ENCODE assay signal across 15 cellular contexts in genomic region chr11:122646549-122647340, GRCh38. TPM values are rescaled to one million over a fixed set of nuclear protein-coding genes. Genes with fewer than 3 reads are reported as not detected.
DNase-seq lines count a peak whose midpoint lies in the region; ATAC-seq and TF ChIP-seq lines count a peak whose summit lies in the region.
"Had no signal": no experiment of that assay in that cellular context is flagged by ENCODE, and none has a peak within 500 bp of the region (broad histone marks: within the 10 kb centered on the region; RNA-seq: fewer than 3 reads in every experiment).

No MANE protein-coding gene starts in this region.

- H3K36me3 ChIP-seq in breast epithelium (no peaks in the 10 kb centered on the region), left ventricle myocardium inferior (no peaks in the 10 kb centered on the region)
- H3K36me3 ChIP-seq: tibial artery had no signal

- H3K4me1 ChIP-seq in breast epithelium (no peaks in the 10 kb centered on the region), left ventricle myocardium inferior (no peaks in the 10 kb centered on the region)

- TF ChIP-seq CTCF in MCF 10A (IDR thresholded peaks at IDR 0.05; ENCODE audit: unreplicated experiment) (no peak), breast epithelium (IDR thresholded peaks at IDR 0.05) (no peak), foreskin fibroblast (IDR thresholded peaks at IDR 0.05; ENCODE audit: low read depth, low read length) (no peak), left ventricle myocardium inferior (IDR thresholded peaks at IDR 0.05; ENCODE audit: borderline replicate concordance) (no peak)

- no peaks in the 10 kb centered on the region for H3K27me3 Mint-ChIP-seq in MCF 10A (ENCODE audit: insufficient read depth, unreplicated experiment)
- H3K27me3 Mint-ChIP-seq: central memory CD8-positive, alpha-beta T cell had no signal

- H3K4me3 ChIP-seq in breast epithelium (no peak overlapping the region), foreskin fibroblast (ENCODE audit: low read depth in 1 of 2, low read length in 2 of 2) (no peak overlapping the region), left ventricle myocardium inferior (no peak overlapping the region)
- H3K4me3 ChIP-seq: tibial artery had no signal

- no peak for TF ChIP-seq POLR2A in breast epithelium (IDR thresholded peaks at IDR 0.05)

- no peaks in the 10 kb centered on the region for H3K36me3 Mint-ChIP-seq in MCF 10A (ENCODE audit: insufficient read depth, unreplicated experiment)
- H3K36me3 Mint-ChIP-seq: natural killer cell treated with Interleukin-12 subunit alpha and Interleukin-12 subunit beta and Interleukin-15 and Interleukin-18, amount 100 ng/mL, for 72 hours had no signal

- CTCF ChIA-PET in MCF 10A (lab: Yijun Ruan, JAX), result interaction anchor here (0.6 to 1.6 kb wide), 10 partner anchors 9 to 217 kb away, joined by 3 to 6 read pairs (median 4); partner anchors contain the start of gene UBASH3B

- POLR2A ChIA-PET in MCF 10A (lab: Yijun Ruan, JAX), result interaction anchor here (1.1 to 1.7 kb wide), 2 partner anchors 9 to 22 kb away, joined by 5 read pairs; partner anchors contain the start of gene UBASH3B

- no peak overlapping the region for H3K4me3 Mint-ChIP-seq in MCF 10A (ENCODE audit: unreplicated experiment)
- H3K4me3 Mint-ChIP-seq: activated CD4-positive, alpha-beta memory T cell treated with anti-CD3 and anti-CD28 coated beads, Interleukin-2, amount 10 ng/mL, durations not matched to agents 7 days and 5 days; central memory CD8-positive, alpha-beta T cell; natural killer cell treated with Interleukin-12 subunit alpha and Interleukin-12 subunit beta and Interleukin-15 and Interleukin-18, amount 100 ng/mL, for 72 hours had no signal

- H3K27me3 ChIP-seq in breast epithelium, result no peaks in the 10 kb centered on the region
- peaks cover 18% of the 10 kb centered on the region for H3K27me3 ChIP-seq in left ventricle myocardium inferior (ENCODE audit: low read depth)
- H3K27me3 ChIP-seq: tibial artery had no signal

- intact Hi-C loops in MCF 10A (cut with micrococcal nuclease) (no loop called here), breast epithelium (cut with DNase I; ENCODE audit: low total_unique reads) (loop anchor here (10.0 kb wide), 1 partner anchor 1008 kb away; the partner anchor contains the start of gene SCN3B), Right ventricle myocardium inferior (cut with DNase I) (no loop called here), left ventricle myocardium inferior (cut with micrococcal nuclease) (no loop called here)

- no peak overlapping the region for H3K27ac ChIP-seq in breast epithelium
- no peak overlapping the region for H3K27ac ChIP-seq in left ventricle myocardium inferior (replicated peaks)
- H3K27ac ChIP-seq: tibial artery had no signal

- H3K9me3 ChIP-seq in breast epithelium (no peaks in the 10 kb centered on the region), left ventricle myocardium inferior (replicated peaks) (no peaks in the 10 kb centered on the region)
- H3K9me3 ChIP-seq: tibial artery had no signal

- H3K4me1 Mint-ChIP-seq in MCF 10A (ENCODE audit: insufficient read depth, unreplicated experiment), result peaks cover 23% of the 10 kb centered on the region
- H3K4me1 Mint-ChIP-seq: central memory CD8-positive, alpha-beta T cell had no signal

- no TSS peak for BruUV-seq in MCF 10A (replicated peaks; lab: Mats Ljungman, UMichigan)

- DNase-seq in MCF 10A (ENCODE audit: unreplicated experiment), result peak; percentile 71
- no peak for DNase-seq in breast epithelium (ENCODE audit: low spot score in 2 of 2)
- DNase-seq in foreskin fibroblast, result peak; percentile 68 to 83
- DNase-seq in Right ventricle myocardium inferior (ENCODE audit: missing footprints), result no peak
- no peak for DNase-seq in left ventricle myocardium inferior
- no peak for DNase-seq in cerebellar cortex (ENCODE audit: low spot score)
- DNase-seq: activated CD4-positive, alpha-beta memory T cell treated with anti-CD3 and anti-CD28 coated beads, Interleukin-2, amount 10 ng/mL, durations not matched to agents 7 days and 5 days; activated effector memory CD4-positive, alpha-beta T cell treated with anti-CD3 and anti-CD28 coated beads, Interleukin-2, amount 50 U/mL, for 16 hours; RPMI8226; T1000; tibial artery had no signal

- peak overlapping the region; percentile 72 for H3K27ac Mint-ChIP-seq in MCF 10A (ENCODE audit: low read depth, unreplicated experiment)
- H3K27ac Mint-ChIP-seq: activated CD4-positive, alpha-beta memory T cell treated with anti-CD3 and anti-CD28 coated beads, Interleukin-2, amount 10 ng/mL, durations not matched to agents 7 days and 5 days; natural killer cell treated with Interleukin-12 subunit alpha and Interleukin-12 subunit beta and Interleukin-15 and Interleukin-18, amount 100 ng/mL, for 72 hours had no signal

- ATAC-seq in SK-N-SH treated with all-trans-retinoic acid at 6 μM for 48 hours, result peak; percentile 8; the same call in 1 of the 3 replicates
- no peak for ATAC-seq in Right ventricle myocardium inferior
- ATAC-seq in GM21526 (IDR thresholded peaks at IDR 0.05; ENCODE audit: low FRiP score, unreplicated experiment), result no peak
- ATAC-seq: natural killer cell treated with Interleukin-12 subunit alpha and Interleukin-12 subunit beta and Interleukin-15 and Interleukin-18, amount 100 ng/mL, for 72 hours had no signal

- H3K9me3 Mint-ChIP-seq in MCF 10A (ENCODE audit: unreplicated experiment), result no peaks in the 10 kb centered on the region
- H3K9me3 Mint-ChIP-seq: activated CD4-positive, alpha-beta memory T cell treated with anti-CD3 and anti-CD28 coated beads, Interleukin-2, amount 10 ng/mL, durations not matched to agents 7 days and 5 days; central memory CD8-positive, alpha-beta T cell; natural killer cell treated with Interleukin-12 subunit alpha and Interleukin-12 subunit beta and Interleukin-15 and Interleukin-18, amount 100 ng/mL, for 72 hours had no signal

TF ChIP-seq in SK-N-SH treated with all-trans-retinoic acid at 6 μM for 48 hours, 23 proteins besides CTCF, POLR2A, EP300 and RAD21 (continues in another document):
- TF ChIP-seq TCF4 (CRISPR knock-in tag; IDR thresholded peaks at IDR 0.05; ENCODE audit: borderline replicate concordance) (no peak), ZC3H10 (CRISPR knock-in tag; IDR thresholded peaks at IDR 0.05) (no peak), BACH2 (CRISPR knock-in tag; IDR thresholded peaks at IDR 0.05; ENCODE audit: borderline replicate concordance) (no peak), RARB (CRISPR knock-in tag; IDR thresholded peaks at IDR 0.05) (no peak), ISL1 (CRISPR knock-in tag; IDR thresholded peaks at IDR 0.05) (no peak), TOX (CRISPR knock-in tag; IDR thresholded peaks at IDR 0.05; ENCODE audit: borderline replicate concordance) (no peak), CSDC2 (CRISPR knock-in tag; IDR thresholded peaks at IDR 0.05) (no peak), ZNF70 (CRISPR knock-in tag; IDR thresholded peaks at IDR 0.05) (no peak), ARNTL (CRISPR knock-in tag; IDR thresholded peaks at IDR 0.05; ENCODE audit: borderline replicate concordance, low read depth) (no peak), TSHZ2 (CRISPR knock-in tag; IDR thresholded peaks at IDR 0.05) (no peak), PATZ1 (CRISPR knock-in tag; IDR thresholded peaks at IDR 0.05; ENCODE audit: borderline replicate concordance) (no peak)

RNA-seq across cellular contexts. Expression of gene UBASH3B, which starts 8.8 kb away (rescaled TPM):
- total RNA-seq in MCF 10A (2022), result 6.2 and 10.3 TPM in 2 replicates
- 1 to 10 TPM; 4.7 to 6.2 (median 4.8) TPM for total RNA-seq in breast epithelium
- 3.5 TPM for total RNA-seq in Right ventricle myocardium inferior
- total RNA-seq in left ventricle myocardium inferior, result 2.6 TPM

Comparison
In these comparisons a context has a peak if more than half of its experiments do, and no peak if none do; other contexts are left out.
1. DNase-seq: peak in MCF 10A (single experiment) and foreskin fibroblast (2 of 2); none in breast epithelium (0 of 2), Right ventricle myocardium inferior (single experiment), left ventricle myocardium inferior (single experiment) and cerebellar cortex (single experiment).